15 cellular contexts compared by ENCODE assay signal in genomic region chr1:12464028-12464427, GRCh38.
DNase-seq lines count a peak whose midpoint lies in the region; ATAC-seq, FAIRE-seq and TF ChIP-seq lines count a peak whose summit lies in the region.
"Had no signal": no experiment of that assay in that cellular context is flagged by ENCODE, and none has a peak within 500 bp of the region (broad histone marks: within the 10 kb centered on the region; RNA-seq: fewer than 3 reads in every experiment).

No MANE protein-coding gene starts in this region.

- H3K27ac ChIP-seq in AG04450 (ENCODE audit: low read depth, low read length) = peak overlapping the region; percentile 65
- H3K27ac ChIP-seq in body of pancreas = peak overlapping the region; percentile 40 to 85 (median 44)
- H3K27ac ChIP-seq in layer of hippocampus (ENCODE audit: low read depth, low read length) = peak overlapping the region; percentile 1
- peak overlapping the region; percentile 73 to 89 (median 86) for H3K27ac ChIP-seq in sigmoid colon
- H3K27ac ChIP-seq: SJCRH30 had no signal

- POLR2A ChIA-PET in AG04450 (lab: Yijun Ruan, JAX) (interaction anchor here (0.6 kb wide), 1 partner anchor 661 kb away, joined by 3 read pairs; no protein-coding TSS in a partner anchor), HEK293T (lab: Yijun Ruan, JAX) (no interaction called here)

- peak in 2 of 4 donors; percentile 7 to 37 for TF ChIP-seq EP300 in sigmoid colon (IDR thresholded peaks at IDR 0.05)

- peaks cover 70% of the 10 kb centered on the region for H3K4me1 ChIP-seq in body of pancreas
- H3K4me1 ChIP-seq in sigmoid colon = peaks cover 0 to 65% (median 63%) of the 10 kb centered on the region in 4 donors

- no peaks in the 10 kb centered on the region; the same call in 1 of the 2 replicates for H3K9me3 ChIP-seq in AG04450 (ENCODE audit: control insufficient read depth, insufficient read depth, low read length)
- H3K9me3 ChIP-seq in body of pancreas = no peaks in the 10 kb centered on the region
- no peaks in the 10 kb centered on the region for H3K9me3 ChIP-seq in sigmoid colon
- H3K9me3 ChIP-seq: adrenal gland, SJCRH30 had no signal

- FAIRE-seq in RCC 7860 (lab: Jason Lieb, UNC) = no peak
- FAIRE-seq: A204.1 had no signal

- DNase-seq in AG04450 (ENCODE audit: low read depth, low spot score) (no peak), body of pancreas (no peak), sigmoid colon (peak; percentile 81), HEK293T (ENCODE audit: extremely low spot score) (no peak), NCI-H2029 treated with DMSO at 0.1 percent for 48 hours (lab: John Stamatoyannopoulos, UW) (no peak), RCC 7860 (ENCODE audit: low spot score) (no peak)
- DNase-seq: activated CD4-positive, alpha-beta T cell treated with anti-CD3 and anti-CD28 coated beads, Interleukin-2, amount 50 U/mL, for 1 hour; adrenal gland; GF-D8; MV-4-11; nucleus accumbens had no signal

- H3K4me3 ChIP-seq in AG04450 (ENCODE audit: low read depth, low read length) (no peak overlapping the region), body of pancreas (no peak overlapping the region), sigmoid colon (no peak overlapping the region)
- H3K4me3 ChIP-seq: adrenal gland, SJCRH30 had no signal

- H3K27me3 ChIP-seq in AG04450 (ENCODE audit: control insufficient read depth, insufficient read depth, low read length) (no peaks in the 10 kb centered on the region), body of pancreas (no peaks in the 10 kb centered on the region), layer of hippocampus (ENCODE audit: control insufficient read depth, insufficient read depth, low read length) (no peaks in the 10 kb centered on the region), sigmoid colon (no peaks in the 10 kb centered on the region)
- H3K27me3 ChIP-seq: adrenal gland, SJCRH30 had no signal

- H3K36me3 ChIP-seq in body of pancreas (replicated peaks in 1 of 2; ENCODE audit: insufficient read depth in 1 of 2, low read depth in 2 of 2) (no peaks in the 10 kb centered on the region), sigmoid colon (no peaks in the 10 kb centered on the region)
- H3K36me3 ChIP-seq: adrenal gland had no signal

- TF ChIP-seq CTCF in AG04450 (IDR thresholded peaks at IDR 0.05; ENCODE audit: low read depth, low read length) (no peak), body of pancreas (IDR thresholded peaks at IDR 0.05) (no peak), sigmoid colon (IDR thresholded peaks at IDR 0.05) (no peak)

- WGBS in body of pancreas, 2 donors = 51 to 63% methylated on average over 3 of the region's 3 CpGs
- 72 to 86% methylated on average over 3 of the region's 3 CpGs for WGBS in sigmoid colon, 2 donors

- CTCF ChIA-PET in AG04450 (lab: Charles Lee) = interaction anchor here (1.7 kb wide), 1 partner anchor 195 kb away, joined by 5 read pairs; no protein-coding TSS in a partner anchor
- CTCF ChIA-PET in HEK293T (lab: Yijun Ruan, JAX) = no interaction called here

- intact Hi-C loops in body of pancreas (cut with DNase I) = no loop called here
- intact Hi-C loops in sigmoid colon (cut with DNase I) = loop anchor here (5.0 kb wide), 1 partner anchor 153 kb away; the partner anchor contains the start of gene DHRS3

- no peak for ATAC-seq in body of pancreas
- no peak for ATAC-seq in GM18873 (IDR thresholded peaks at IDR 0.05; ENCODE audit: low FRiP score, unreplicated experiment)

- TF ChIP-seq POLR2A in body of pancreas (IDR thresholded peaks at IDR 0.05) (no peak), sigmoid colon (IDR thresholded peaks at IDR 0.05) (no peak)

TF ChIP-seq in HEK293T, 16 proteins besides CTCF, POLR2A, EP300 and RAD21:
- TF ChIP-seq FOXK2 (IDR thresholded peaks at IDR 0.05) (no peak), BHLHE40 (IDR thresholded peaks at IDR 0.05; ENCODE audit: borderline replicate concordance) (no peak), HDGF (IDR thresholded peaks at IDR 0.05; ENCODE audit: borderline replicate concordance) (no peak), PKNOX1 (IDR thresholded peaks at IDR 0.05) (no peak), NFRKB (IDR thresholded peaks at IDR 0.05) (no peak), ZNF384 (IDR thresholded peaks at IDR 0.05) (no peak), SUZ12 (IDR thresholded peaks at IDR 0.05) (no peak), FOXM1 (IDR thresholded peaks at IDR 0.05; ENCODE audit: borderline replicate concordance) (no peak), ELF4 (IDR thresholded peaks at IDR 0.05) (no peak), FOXA1 (IDR thresholded peaks at IDR 0.05) (no peak), CTBP1 (IDR thresholded peaks at IDR 0.05; ENCODE audit: borderline replicate concordance) (no peak), TARDBP (IDR thresholded peaks at IDR 0.05) (no peak), L3MBTL2 (conservative IDR thresholded peaks at IDR 0.05) (no peak), LEF1 (IDR thresholded peaks at IDR 0.05; ENCODE audit: borderline replicate concordance) (no peak)

Comparison
In these comparisons a context has a peak if more than half of its experiments do, and no peak if none do; other contexts are left out.
1. H3K27ac ChIP-seq: peak in every context shown above with its lines; median percentile 86 in sigmoid colon; 65 in AG04450; 44 in body of pancreas; 1 in layer of hippocampus.